2 cellular contexts compared by ENCODE assay signal in genomic region chr6:25660512-25660911, GRCh38.
TF ChIP-seq lines count a peak whose summit lies in the region.

No MANE protein-coding gene starts in this region.

TF ChIP-seq in SK-N-SH, 30 proteins besides CTCF, POLR2A, EP300 and RAD21 (continued from another document):
- TF ChIP-seq ZBTB33 (IDR thresholded peaks at IDR 0.05; ENCODE audit: borderline replicate concordance, low read depth), result no peak

TF ChIP-seq in SK-N-SH treated with all-trans-retinoic acid at 6 μM for 48 hours, 23 proteins besides CTCF, POLR2A, EP300 and RAD21 (continued from another document):
- TF ChIP-seq ARNTL (CRISPR knock-in tag; IDR thresholded peaks at IDR 0.05; ENCODE audit: borderline replicate concordance, low read depth) (no peak), PPARA (CRISPR knock-in tag; IDR thresholded peaks at IDR 0.05; ENCODE audit: borderline replicate concordance) (no peak), ZNF8 (CRISPR knock-in tag; IDR thresholded peaks at IDR 0.05) (no peak)
